Comparison of ENCODE assay signal across 1 cellular context in the genomic region with DNA sequence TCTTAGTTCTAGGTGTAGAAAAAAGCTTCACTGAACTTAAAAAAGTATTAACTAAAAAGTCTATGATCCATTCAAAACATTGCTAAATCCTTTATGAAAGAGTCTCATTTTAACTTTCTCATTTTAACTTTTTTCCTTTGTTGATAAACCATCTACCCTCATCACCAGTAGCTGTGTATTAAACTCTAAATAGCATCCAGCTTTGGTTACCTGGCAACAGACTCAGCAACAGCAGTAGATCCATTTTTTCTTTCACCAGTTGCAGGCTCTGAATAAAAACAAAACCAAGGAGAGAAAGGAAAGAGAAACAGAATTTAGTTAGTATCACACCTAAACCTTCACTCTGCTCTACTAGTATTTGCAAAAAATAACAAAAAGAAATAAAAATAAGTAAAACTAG.
TF ChIP-seq lines count a peak whose summit lies in the region.

No MANE protein-coding gene starts in this region.

TF ChIP-seq in GM23338, 12 proteins besides CTCF, POLR2A, EP300 and RAD21 (continued from another document):
- TF ChIP-seq ZNF462 (CRISPR knock-in tag; IDR thresholded peaks at IDR 0.05): no peak
- no peak for TF ChIP-seq JUNB (IDR thresholded peaks at IDR 0.05; ENCODE audit: unreplicated experiment)
- no peak for TF ChIP-seq CREB1 (CRISPR knock-in tag; IDR thresholded peaks at IDR 0.05; ENCODE audit: low read depth)
